ENCODE assay signal across 29 cellular contexts in the genomic region with DNA sequence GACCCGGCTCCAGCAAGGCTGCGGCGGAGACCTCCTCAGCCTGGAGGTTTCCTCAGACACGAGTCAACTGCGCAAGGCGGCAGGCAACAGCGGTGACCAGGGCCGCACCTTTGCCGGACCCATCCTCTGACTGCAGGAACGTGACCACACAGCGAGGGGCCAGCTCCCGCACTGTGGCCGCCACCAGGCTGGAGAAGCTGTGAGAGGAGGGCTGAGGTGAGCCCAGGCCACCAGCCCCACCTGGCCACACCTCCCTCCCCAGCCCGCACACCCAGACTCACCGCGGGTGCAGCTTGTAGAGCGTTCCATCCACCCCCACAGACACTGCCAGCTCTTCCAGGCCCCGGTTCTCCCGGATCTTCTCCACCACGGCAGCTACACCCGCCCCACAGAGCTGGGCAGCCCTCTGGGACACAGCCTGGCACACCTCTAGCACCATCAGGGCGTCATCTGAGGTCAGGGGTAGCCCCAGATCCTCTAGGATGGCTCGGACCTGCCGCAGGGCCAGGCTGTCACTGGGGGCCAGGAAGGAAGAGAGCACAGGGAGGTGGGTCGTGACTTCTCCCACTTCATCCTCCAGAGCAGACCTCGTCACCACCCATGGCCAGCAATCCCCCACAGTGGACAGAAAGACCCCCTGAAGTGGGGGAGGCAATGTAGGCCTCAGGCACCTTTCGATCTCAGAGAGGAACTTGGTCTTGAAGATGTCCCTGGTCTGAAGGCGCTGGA. TPM values are rescaled to one million over a fixed set of nuclear protein-coding genes. Genes with fewer than 3 reads are reported as not detected.
"Had no signal": no experiment of that assay in that cellular context is flagged by ENCODE, and none has a peak within 500 bp of the region (broad histone marks: within the 10 kb centered on the region; RNA-seq: fewer than 3 reads in every experiment).

No MANE protein-coding gene starts in this region.

- H3K36me3 ChIP-seq: colonic mucosa, gastrocnemius medialis, right lobe of liver, tibial artery had no signal

- H3K9me3 ChIP-seq: colonic mucosa, gastrocnemius medialis, right lobe of liver, testis, tibial artery had no signal

- ATAC-seq: esophagus mucosa; gastrocnemius medialis; left colon; left ventricle myocardium superior; natural killer cell treated with Interleukin-12 subunit alpha and Interleukin-12 subunit beta and Interleukin-15 and Interleukin-18, amount 100 ng/mL, for 72 hours; right lobe of liver; stimulated activated naive CD8-positive, alpha-beta T cell treated with anti-CD3 and anti-CD28 coated beads, Interleukin-15, amount 100 ng/mL, for 72 hours had no signal

- H3K4me1 ChIP-seq: colonic mucosa, gastrocnemius medialis, parathyroid adenoma, right lobe of liver, testis, tibial artery had no signal

- DNase-seq: colonic mucosa; effector CD8-positive, alpha-beta T cell; endodermal cell; foreskin fibroblast; gastrocnemius medialis; kidney glomerular epithelial cell; left colon; left ventricle myocardium superior; small intestine; stimulated activated CD4-positive, alpha-beta T cell treated with anti-CD3 and anti-CD28 coated beads, Interleukin-12 subunit alpha, Interleukin-12 subunit beta, amount 100 ng/mL, for 4 hours; stimulated activated CD4-positive, alpha-beta T cell treated with anti-CD3 and anti-CD28 coated beads, Interleukin-1b, Interleukin-23, amount 100 ng/mL, for 48 hours; stimulated activated CD4-positive, alpha-beta T cell treated with anti-CD3 and anti-CD28 coated beads, Interleukin-4, amount 100 ng/mL, for 1 hour; stimulated activated CD8-positive, alpha-beta memory T cell treated with anti-CD3 and anti-CD28 coated beads, Interleukin-4, amount 100 ng/mL, for 48 hours; stimulated activated naive CD4-positive, alpha-beta T cell; stimulated activated naive CD8-positive, alpha-beta T cell treated with anti-CD3 and anti-CD28 coated beads, Interleukin-15, amount 100 ng/mL, for 72 hours; testis had no signal

- FAIRE-seq: islet of Langerhans, small intestine, urothelium cell line had no signal

- H3K27me3 ChIP-seq: hepatocyte, right lobe of liver, testis had no signal

- H3K4me3 ChIP-seq: colonic mucosa, gastrocnemius medialis, hepatocyte, lung, right lobe of liver, testis, tibial artery had no signal

- H3K27ac ChIP-seq: colonic mucosa, epithelial cell of prostate, gastrocnemius medialis, hepatocyte, parathyroid adenoma, right lobe of liver, testis, tibial artery had no signal

RNA-seq across cellular contexts. Expression of a gene that starts 18.0 kb away (rescaled TPM):
- total RNA-seq: chondrocyte, glomerular endothelial cell, progenitor cell of endocrine pancreas had no signal
- polyA plus RNA-seq: hepatocyte had no signal
